18 cellular contexts compared by ENCODE assay signal in genomic region chr7:122068999-122069398, GRCh38.
"Had no signal": no experiment of that assay in that cellular context is flagged by ENCODE, and none has a peak within 500 bp of the region (broad histone marks: within the 10 kb centered on the region; RNA-seq: fewer than 3 reads in every experiment).

No MANE protein-coding gene starts in this region.

- H3K27me3 Mint-ChIP-seq: dendritic cell treated with granulocyte-macrophage colony-stimulating factor and Interleukin-4, amounts not matched to agents 40 ng/mL and 50 ng/mL, for 4 days; effector memory CD8-positive, alpha-beta T cell; naive thymus-derived CD8-positive, alpha-beta T cell had no signal

- H3K27ac ChIP-seq: heart left ventricle, right atrium auricular region, sigmoid colon, skin epidermis, stomach, thoracic aorta, transverse colon had no signal

- DNase-seq: effector memory CD8-positive, alpha-beta T cell; heart left ventricle; hippocampal formation; kidney glomerular epithelial cell; mammary epithelial cell; naive thymus-derived CD8-positive, alpha-beta T cell; posterior cingulate gyrus; sigmoid colon; stimulated activated CD4-positive, alpha-beta T cell treated with anti-CD3 and anti-CD28 coated beads, Interleukin-2, amount 100 ng/mL, for 24 hours; stimulated activated CD4-positive, alpha-beta T cell treated with anti-CD3 and anti-CD28 coated beads, Interleukin-4, amount 100 ng/mL, for 4 hours; stimulated activated naive B cell treated with anti-CD40 and anti-IgM and Interleukin-4, amounts not matched to agents 10 μg/mL and 1 μg/mL and 100 μg/mL, for 72 hours; stomach; substantia nigra; transverse colon had no signal

- H3K4me3 ChIP-seq: heart left ventricle, right atrium auricular region, sigmoid colon, skin epidermis, stomach, thoracic aorta, transverse colon had no signal

- H3K36me3 ChIP-seq: right atrium auricular region, thoracic aorta, transverse colon had no signal

- H3K9me3 Mint-ChIP-seq: dendritic cell treated with granulocyte-macrophage colony-stimulating factor and Interleukin-4, amounts not matched to agents 40 ng/mL and 50 ng/mL, for 4 days; effector memory CD8-positive, alpha-beta T cell; stimulated activated naive B cell treated with anti-CD40 and anti-IgM and Interleukin-4, amounts not matched to agents 10 μg/mL and 1 μg/mL and 100 μg/mL, for 72 hours had no signal

- H3K9me3 ChIP-seq: heart left ventricle, right atrium auricular region, sigmoid colon, stomach, thoracic aorta, transverse colon had no signal

- H3K36me3 Mint-ChIP-seq: naive thymus-derived CD8-positive, alpha-beta T cell; stimulated activated naive B cell treated with anti-CD40 and anti-IgM and Interleukin-4, amounts not matched to agents 10 μg/mL and 1 μg/mL and 100 μg/mL, for 72 hours had no signal

- ATAC-seq: effector memory CD8-positive, alpha-beta T cell; heart left ventricle; naive thymus-derived CD8-positive, alpha-beta T cell; stimulated activated naive B cell treated with anti-CD40 and anti-IgM and Interleukin-4, amounts not matched to agents 10 μg/mL and 1 μg/mL and 100 μg/mL, for 72 hours had no signal

- H3K27me3 ChIP-seq: heart left ventricle, right atrium auricular region, sigmoid colon, stomach, transverse colon had no signal

- H3K4me3 Mint-ChIP-seq: dendritic cell treated with granulocyte-macrophage colony-stimulating factor and Interleukin-4, amounts not matched to agents 40 ng/mL and 50 ng/mL, for 4 days; effector memory CD8-positive, alpha-beta T cell; naive thymus-derived CD8-positive, alpha-beta T cell; stimulated activated naive B cell treated with anti-CD40 and anti-IgM and Interleukin-4, amounts not matched to agents 10 μg/mL and 1 μg/mL and 100 μg/mL, for 72 hours had no signal

- H3K4me1 Mint-ChIP-seq: naive thymus-derived CD8-positive, alpha-beta T cell; stimulated activated naive B cell treated with anti-CD40 and anti-IgM and Interleukin-4, amounts not matched to agents 10 μg/mL and 1 μg/mL and 100 μg/mL, for 72 hours had no signal

- H3K27ac Mint-ChIP-seq: dendritic cell treated with granulocyte-macrophage colony-stimulating factor and Interleukin-4, amounts not matched to agents 40 ng/mL and 50 ng/mL, for 4 days; effector memory CD8-positive, alpha-beta T cell; naive thymus-derived CD8-positive, alpha-beta T cell; stimulated activated naive B cell treated with anti-CD40 and anti-IgM and Interleukin-4, amounts not matched to agents 10 μg/mL and 1 μg/mL and 100 μg/mL, for 72 hours had no signal

- H3K4me1 ChIP-seq: heart left ventricle, right atrium auricular region, sigmoid colon, stomach, transverse colon had no signal
